In genomic region chr12:9781360-9781759, GRCh38 we compare ENCODE assay signal across 19 cellular contexts. TPM values are rescaled to one million over a fixed set of nuclear protein-coding genes. Genes with fewer than 3 reads are reported as not detected.
A peak's percentile ranks its signal among the peaks of the same experiment; 100 is the strongest.
DNase-seq lines count a peak whose midpoint lies in the region; ATAC-seq and TF ChIP-seq lines count a peak whose summit lies in the region.
"Had no signal": no experiment of that assay in that cellular context is flagged by ENCODE, and none has a peak within 500 bp of the region (broad histone marks: within the 10 kb centered on the region; RNA-seq: fewer than 3 reads in every experiment).

No MANE protein-coding gene starts in this region.

- peak overlapping the region; percentile 30 for H3K4me3 Mint-ChIP-seq in activated naive CD4-positive, alpha-beta T cell treated with anti-CD3 and anti-CD28 coated beads for 36 hours
- no peak overlapping the region for H3K4me3 Mint-ChIP-seq in activated naive CD4-positive, alpha-beta T cell treated with anti-CD3 and anti-CD28 coated beads, Interleukin-2, amount 10 ng/mL, durations not matched to agents 7 days and 5 days
- peak overlapping the region; percentile 25 for H3K4me3 Mint-ChIP-seq in activated T-helper 17 cell treated with anti-CD3 and anti-CD28 coated beads, Interleukin-2, amount 50 U/mL, for 72 hours
- H3K4me3 Mint-ChIP-seq in stimulated activated naive CD8-positive, alpha-beta T cell treated with anti-CD3 and anti-CD28 coated beads, Interleukin-15, amount 100 ng/mL, for 72 hours, result peak overlapping the region; percentile 9 to 70
- H3K4me3 Mint-ChIP-seq in T-helper 17 cell, result no peak overlapping the region
- H3K4me3 Mint-ChIP-seq: CD14-positive monocyte, IgD-negative memory B cell had no signal

- no peaks in the 10 kb centered on the region for H3K27me3 Mint-ChIP-seq in activated naive CD4-positive, alpha-beta T cell treated with anti-CD3 and anti-CD28 coated beads for 36 hours (ENCODE audit: low read depth)
- no peaks in the 10 kb centered on the region for H3K27me3 Mint-ChIP-seq in activated naive CD4-positive, alpha-beta T cell treated with anti-CD3 and anti-CD28 coated beads, Interleukin-2, amount 10 ng/mL, durations not matched to agents 7 days and 5 days
- H3K27me3 Mint-ChIP-seq in activated T-helper 17 cell treated with anti-CD3 and anti-CD28 coated beads, Interleukin-2, amount 50 U/mL, for 72 hours, result no peaks in the 10 kb centered on the region
- no peaks in the 10 kb centered on the region for H3K27me3 Mint-ChIP-seq in stimulated activated naive CD8-positive, alpha-beta T cell treated with anti-CD3 and anti-CD28 coated beads, Interleukin-15, amount 100 ng/mL, for 72 hours
- H3K27me3 Mint-ChIP-seq in T-helper 17 cell, result no peaks in the 10 kb centered on the region

- CTCF ChIA-PET in activated naive CD4-positive, alpha-beta T cell treated with anti-CD3 and anti-CD28 coated beads for 36 hours (lab: Charles Lee), result interaction anchor here (1.1 to 1.8 kb wide), 2 partner anchors 9 to 31 kb away, joined by 3 to 6 read pairs; no protein-coding TSS in a partner anchor
- CTCF ChIA-PET in activated naive CD4-positive, alpha-beta T cell treated with anti-CD3 and anti-CD28 coated beads, Interleukin-2, amount 10 ng/mL, durations not matched to agents 7 days and 5 days (lab: Charles Lee), result interaction anchor here (0.8 kb wide), 1 partner anchor 9 kb away, joined by 3 read pairs; no protein-coding TSS in a partner anchor

- H3K4me1 Mint-ChIP-seq in activated naive CD4-positive, alpha-beta T cell treated with anti-CD3 and anti-CD28 coated beads for 36 hours (ENCODE audit: low read depth), result peaks cover 79% of the 10 kb centered on the region
- H3K4me1 Mint-ChIP-seq in activated naive CD4-positive, alpha-beta T cell treated with anti-CD3 and anti-CD28 coated beads, Interleukin-2, amount 10 ng/mL, durations not matched to agents 7 days and 5 days, result peaks cover 62% of the 10 kb centered on the region
- peaks cover 30% of the 10 kb centered on the region for H3K4me1 Mint-ChIP-seq in activated T-helper 17 cell treated with anti-CD3 and anti-CD28 coated beads, Interleukin-2, amount 50 U/mL, for 72 hours
- H3K4me1 Mint-ChIP-seq in stimulated activated naive CD8-positive, alpha-beta T cell treated with anti-CD3 and anti-CD28 coated beads, Interleukin-15, amount 100 ng/mL, for 72 hours, result peaks cover 73% of the 10 kb centered on the region
- peaks cover 21% of the 10 kb centered on the region for H3K4me1 Mint-ChIP-seq in T-helper 17 cell

- no peaks in the 10 kb centered on the region for H3K9me3 Mint-ChIP-seq in activated naive CD4-positive, alpha-beta T cell treated with anti-CD3 and anti-CD28 coated beads for 36 hours
- peaks cover 10% of the 10 kb centered on the region for H3K9me3 Mint-ChIP-seq in activated naive CD4-positive, alpha-beta T cell treated with anti-CD3 and anti-CD28 coated beads, Interleukin-2, amount 10 ng/mL, durations not matched to agents 7 days and 5 days
- no peaks in the 10 kb centered on the region for H3K9me3 Mint-ChIP-seq in activated T-helper 17 cell treated with anti-CD3 and anti-CD28 coated beads, Interleukin-2, amount 50 U/mL, for 72 hours
- peaks cover 0 to 5% of the 10 kb centered on the region in 2 donors for H3K9me3 Mint-ChIP-seq in stimulated activated naive CD8-positive, alpha-beta T cell treated with anti-CD3 and anti-CD28 coated beads, Interleukin-15, amount 100 ng/mL, for 72 hours

- intact Hi-C loops in activated naive CD4-positive, alpha-beta T cell treated with anti-CD3 and anti-CD28 coated beads for 36 hours (cut with micrococcal nuclease), result no loop called here

- H3K4me3 ChIP-seq in DND-41 (ENCODE audit: low read depth in 1 of 2, low read length in 2 of 2) (no peak overlapping the region), Peyer's patch (no peak overlapping the region)

- ATAC-seq in DND-41 (ENCODE audit: insufficient read depth, low read depth) (peak; percentile 40; the same call in 2 of the 3 replicates), T-helper 17 cell (no peak)
- no peak for ATAC-seq in activated T-helper 17 cell treated with anti-CD3 and anti-CD28 coated beads, Interleukin-2, amount 50 U/mL, for 72 hours (replicated peaks)
- no peak for ATAC-seq in stimulated activated naive CD8-positive, alpha-beta T cell treated with anti-CD3 and anti-CD28 coated beads, Interleukin-15, amount 100 ng/mL, for 72 hours

- TF ChIP-seq POLR2A in Peyer's patch (IDR thresholded peaks at IDR 0.05), result no peak

- H3K27ac Mint-ChIP-seq in activated naive CD4-positive, alpha-beta T cell treated with anti-CD3 and anti-CD28 coated beads for 36 hours, result no peak overlapping the region
- no peak overlapping the region for H3K27ac Mint-ChIP-seq in activated naive CD4-positive, alpha-beta T cell treated with anti-CD3 and anti-CD28 coated beads, Interleukin-2, amount 10 ng/mL, durations not matched to agents 7 days and 5 days
- H3K27ac Mint-ChIP-seq in activated T-helper 17 cell treated with anti-CD3 and anti-CD28 coated beads, Interleukin-2, amount 50 U/mL, for 72 hours, result no peak overlapping the region
- H3K27ac Mint-ChIP-seq in stimulated activated naive CD8-positive, alpha-beta T cell treated with anti-CD3 and anti-CD28 coated beads, Interleukin-15, amount 100 ng/mL, for 72 hours, result peak overlapping the region; percentile 64 to 77
- no peak overlapping the region for H3K27ac Mint-ChIP-seq in T-helper 17 cell
- H3K27ac Mint-ChIP-seq: CD14-positive monocyte had no signal

- no peaks in the 10 kb centered on the region for H3K36me3 ChIP-seq in DND-41 (ENCODE audit: insufficient read depth, low read length)
- no peaks in the 10 kb centered on the region for H3K36me3 ChIP-seq in Peyer's patch

- H2AFZ ChIP-seq in DND-41 (ENCODE audit: low read depth, low read length), result no peak overlapping the region

- no peak for TF ChIP-seq CTCF in DND-41 (IDR thresholded peaks at IDR 0.05; ENCODE audit: borderline replicate concordance, extremely low read depth, low read length, poor library complexity, severe bottlenecking)
- TF ChIP-seq CTCF in Peyer's patch (IDR thresholded peaks at IDR 0.05), result no peak

- H3K4me1 ChIP-seq in DND-41 (ENCODE audit: insufficient read depth, low read length) (peaks cover 7% of the 10 kb centered on the region), Peyer's patch (no peaks in the 10 kb centered on the region)

- no peaks in the 10 kb centered on the region for H3K9me3 ChIP-seq in DND-41 (ENCODE audit: insufficient read depth, low read length, severe bottlenecking)
- H3K9me3 ChIP-seq in Peyer's patch, result no peaks in the 10 kb centered on the region
- H3K9me3 ChIP-seq in T-helper 17 cell (ENCODE audit: control insufficient read depth, low read length, poor library complexity, severe bottlenecking), result no peaks in the 10 kb centered on the region

- H4K20me1 ChIP-seq in DND-41 (ENCODE audit: insufficient read depth, low read length), result no peaks in the 10 kb centered on the region

- no peak overlapping the region for H3K4me2 ChIP-seq in DND-41 (ENCODE audit: insufficient read depth, low read length)

- peaks cover 3% of the 10 kb centered on the region for H3K36me3 Mint-ChIP-seq in activated naive CD4-positive, alpha-beta T cell treated with anti-CD3 and anti-CD28 coated beads for 36 hours (ENCODE audit: low read depth)
- H3K36me3 Mint-ChIP-seq in activated naive CD4-positive, alpha-beta T cell treated with anti-CD3 and anti-CD28 coated beads, Interleukin-2, amount 10 ng/mL, durations not matched to agents 7 days and 5 days, result peaks cover 12% of the 10 kb centered on the region
- H3K36me3 Mint-ChIP-seq in activated T-helper 17 cell treated with anti-CD3 and anti-CD28 coated beads, Interleukin-2, amount 50 U/mL, for 72 hours (ENCODE audit: low read depth), result no peaks in the 10 kb centered on the region
- peaks cover 4% of the 10 kb centered on the region for H3K36me3 Mint-ChIP-seq in T-helper 17 cell (ENCODE audit: low read depth)
- H3K36me3 Mint-ChIP-seq: IgD-negative memory B cell had no signal

- DNase-seq in activated naive CD4-positive, alpha-beta T cell treated with anti-CD3 and anti-CD28 coated beads for 36 hours, result no peak
- DNase-seq in activated naive CD4-positive, alpha-beta T cell treated with anti-CD3 and anti-CD28 coated beads, Interleukin-2, amount 10 ng/mL, durations not matched to agents 7 days and 5 days, result no peak
- DNase-seq in DND-41 (no peak), Peyer's patch (no peak), T-helper 17 cell (no peak)
- DNase-seq in stimulated activated naive CD8-positive, alpha-beta T cell treated with anti-CD3 and anti-CD28 coated beads, Interleukin-15, amount 100 ng/mL, for 72 hours, result no peak
- DNase-seq: AML-193, HCEC 1CT, NCI-H1105, NCI-H1694, NCI-H2107, NCI-H2227 treated with DMSO at 0.1 percent for 48 hours, NCI-H524, Right ventricle myocardium superior had no signal

- no peaks in the 10 kb centered on the region for H3K79me2 ChIP-seq in DND-41 (ENCODE audit: insufficient read depth, low read length)

- H3K9ac ChIP-seq in DND-41 (ENCODE audit: low read depth, low read length), result no peak overlapping the region

- H3K27me3 ChIP-seq in DND-41 (ENCODE audit: insufficient read depth, low read length, poor library complexity), result no peaks in the 10 kb centered on the region
- no peaks in the 10 kb centered on the region for H3K27me3 ChIP-seq in Peyer's patch

- H3K27ac ChIP-seq in DND-41 (ENCODE audit: low read length) (no peak overlapping the region), Peyer's patch (no peak overlapping the region)

RNA-seq across cellular contexts. Expression of gene CD69, which starts 20.7 kb away (rescaled TPM):
- total RNA-seq in activated naive CD4-positive, alpha-beta T cell treated with anti-CD3 and anti-CD28 coated beads for 36 hours, result 100 to 1,000 TPM; 150 to 153 TPM
- total RNA-seq in activated T-helper 17 cell treated with anti-CD3 and anti-CD28 coated beads, Interleukin-2, amount 50 U/mL, for 72 hours, result 100 to 1,000 TPM in 1 of 2 donors, 10 to 100 TPM in 1; 51.8 to 150 TPM
- total RNA-seq in Peyer's patch (10 to 100 TPM in 1 of 4 donors, 1 to 10 TPM in 3; 4.4 to 83.3 (median 9.1) TPM), T-helper 17 cell (1,000 to 10,000 TPM; 1,001 to 1,104 TPM)
- total RNA-seq: LHCN-M2 had no signal

RNA-seq across cellular contexts. Expression of gene KLRF1, which starts 45.9 kb away (rescaled TPM):
- not detected for total RNA-seq in activated naive CD4-positive, alpha-beta T cell treated with anti-CD3 and anti-CD28 coated beads for 36 hours
- total RNA-seq in activated T-helper 17 cell treated with anti-CD3 and anti-CD28 coated beads, Interleukin-2, amount 50 U/mL, for 72 hours, result not detected
- not detected for total RNA-seq in Peyer's patch
- under 1 TPM; 0.52 to 0.57 TPM for total RNA-seq in T-helper 17 cell
- total RNA-seq: HT1080, LHCN-M2 had no signal

RNA-seq across cellular contexts. Expression of gene CLECL1, which starts 48.5 kb away (rescaled TPM):
- total RNA-seq in activated naive CD4-positive, alpha-beta T cell treated with anti-CD3 and anti-CD28 coated beads for 36 hours, result 1 to 10 TPM; 1.7 to 1.9 TPM
- total RNA-seq in activated T-helper 17 cell treated with anti-CD3 and anti-CD28 coated beads, Interleukin-2, amount 50 U/mL, for 72 hours, result 1 to 10 TPM; 6.1 to 7.7 TPM
- total RNA-seq in Peyer's patch (1 to 10 TPM in 2 of 4 donors, not detected in 2; 4.1 to 4.2 TPM), T-helper 17 cell (1 to 10 TPM; 1.5 TPM)
- total RNA-seq: HT1080, LHCN-M2, Right ventricle myocardium superior had no signal

Comparison
In these comparisons a context has a peak if more than half of its experiments do, and no peak if none do; other contexts are left out.
1. H3K4me3 Mint-ChIP-seq: peak in activated naive CD4-positive, alpha-beta T cell treated with anti-CD3 and anti-CD28 coated beads for 36 hours (single experiment), activated T-helper 17 cell treated with anti-CD3 and anti-CD28 coated beads, Interleukin-2, amount 50 U/mL, for 72 hours (single experiment) and stimulated activated naive CD8-positive, alpha-beta T cell treated with anti-CD3 and anti-CD28 coated beads, Interleukin-15, amount 100 ng/mL, for 72 hours (2 of 2); none in activated naive CD4-positive, alpha-beta T cell treated with anti-CD3 and anti-CD28 coated beads, Interleukin-2, amount 10 ng/mL, durations not matched to agents 7 days and 5 days (single experiment) and T-helper 17 cell (single experiment).
2. H3K27ac Mint-ChIP-seq: peak in stimulated activated naive CD8-positive, alpha-beta T cell treated with anti-CD3 and anti-CD28 coated beads, Interleukin-15, amount 100 ng/mL, for 72 hours (2 of 2); none in activated naive CD4-positive, alpha-beta T cell treated with anti-CD3 and anti-CD28 coated beads for 36 hours (single experiment), activated naive CD4-positive, alpha-beta T cell treated with anti-CD3 and anti-CD28 coated beads, Interleukin-2, amount 10 ng/mL, durations not matched to agents 7 days and 5 days (single experiment), activated T-helper 17 cell treated with anti-CD3 and anti-CD28 coated beads, Interleukin-2, amount 50 U/mL, for 72 hours (single experiment) and T-helper 17 cell (single experiment).
3. RNA of gene CD69, which starts 20.7 kb away (total RNA-seq): 1,001 to 1,104 TPM in T-helper 17 cell; 150 to 153 TPM in activated naive CD4-positive, alpha-beta T cell treated with anti-CD3 and anti-CD28 coated beads for 36 hours, 51.8 to 150 TPM in activated T-helper 17 cell treated with anti-CD3 and anti-CD28 coated beads, Interleukin-2, amount 50 U/mL, for 72 hours and 4.4 to 83.3 TPM in Peyer's patch; every median in the first group is over 4 times any median in the second.